ENCODE assay signal across 9 cellular contexts in the genomic region with DNA sequence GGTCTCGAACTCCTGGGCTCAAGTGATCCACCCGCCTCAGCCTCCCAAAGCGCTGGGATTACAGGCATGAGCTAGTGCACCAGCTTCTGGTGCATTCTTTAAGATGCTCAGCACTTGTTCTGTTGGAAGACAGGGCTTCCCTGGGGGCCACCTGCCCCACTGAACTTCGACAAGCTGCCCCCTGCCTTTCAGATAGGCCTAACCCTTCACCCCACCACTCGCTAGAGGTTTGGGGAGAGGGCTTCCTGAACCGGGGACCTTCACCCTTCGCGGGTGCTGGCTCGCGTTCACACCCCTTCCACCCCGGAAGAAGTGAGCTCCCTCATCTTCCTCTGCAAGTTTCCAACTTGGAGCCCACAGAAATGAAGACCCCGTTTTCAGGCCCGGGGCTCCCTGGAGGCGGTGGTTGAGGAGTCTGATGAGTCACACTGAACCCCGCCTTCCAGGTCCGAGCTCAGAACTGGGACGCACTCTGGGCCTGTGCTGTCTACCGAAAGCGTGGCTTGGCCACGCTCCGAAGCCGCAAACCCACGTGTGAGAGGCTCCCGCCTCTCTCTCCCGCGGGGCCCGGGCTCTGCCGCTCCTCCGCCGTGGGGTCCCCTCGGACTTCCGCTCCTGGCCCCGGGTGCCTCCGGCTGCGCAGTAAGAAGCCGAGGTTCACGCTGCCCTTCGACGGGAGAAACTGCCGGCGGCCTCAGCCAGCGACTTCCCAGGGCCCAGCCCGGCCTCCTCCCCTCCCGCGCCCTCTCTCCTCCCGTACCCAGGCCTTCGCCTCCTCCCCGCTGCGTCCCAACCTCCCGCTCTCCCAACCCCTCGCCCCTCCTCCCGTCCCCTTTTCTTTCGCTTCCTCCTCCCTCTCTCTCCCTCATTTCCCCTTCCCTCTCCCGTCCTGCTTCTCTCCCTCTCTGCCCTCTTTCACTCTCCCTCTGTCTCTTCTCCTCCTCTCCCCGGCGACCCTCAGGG. TPM values are rescaled to one million over a fixed set of nuclear protein-coding genes. Genes with fewer than 3 reads are reported as not detected.
DNase-seq lines count a peak whose midpoint lies in the region; ATAC-seq and TF ChIP-seq lines count a peak whose summit lies in the region.
"Had no signal": no experiment of that assay in that cellular context is flagged by ENCODE, and none has a peak within 500 bp of the region (broad histone marks: within the 10 kb centered on the region; RNA-seq: fewer than 3 reads in every experiment).

No MANE protein-coding gene starts in this region.

- ATAC-seq in lower lobe of right lung, result peak; percentile 92 to 97
- ATAC-seq in GM18858 (IDR thresholded peaks at IDR 0.05; ENCODE audit: unreplicated experiment), result no peak

- no peak overlapping the region for H3K27ac Mint-ChIP-seq in activated CD4-positive, alpha-beta memory T cell treated with anti-CD3 and anti-CD28 coated beads, Interleukin-2, amount 10 ng/mL, durations not matched to agents 7 days and 5 days

- peaks cover 4% of the 10 kb centered on the region for H3K4me1 Mint-ChIP-seq in activated CD4-positive, alpha-beta memory T cell treated with anti-CD3 and anti-CD28 coated beads, Interleukin-2, amount 10 ng/mL, durations not matched to agents 7 days and 5 days

- no peak for TF ChIP-seq CTCF in lower lobe of right lung (IDR thresholded peaks at IDR 0.05)

- 41 to 43% methylated on average over 56 of the region's 56 CpGs for WGBS in ectodermal cell, 2 experiments

- CTCF ChIA-PET in activated CD4-positive, alpha-beta memory T cell treated with anti-CD3 and anti-CD28 coated beads, Interleukin-2, amount 10 ng/mL, durations not matched to agents 7 days and 5 days (lab: Charles Lee), result no interaction called here

- 0 out of 2 replicates have a peak, but pooled peaks cover 2% of the 10 kb centered on the region for H3K27me3 ChIP-seq in H7 (ENCODE audit: control insufficient read depth, insufficient read depth, low read length)
- peaks cover 8% of the 10 kb centered on the region for H3K27me3 ChIP-seq in ectodermal cell (ENCODE audit: control insufficient read depth, insufficient read depth, low read length, poor library complexity, severe bottlenecking)
- H3K27me3 ChIP-seq in lower lobe of right lung (ENCODE audit: low read depth), result no peaks in the 10 kb centered on the region

- H3K27ac ChIP-seq in ectodermal cell (ENCODE audit: insufficient read depth, low read depth, low read length, poor library complexity, severe bottlenecking), result no peak overlapping the region
- H3K27ac ChIP-seq in lower lobe of right lung, result peak overlapping the region; percentile 90
- H3K27ac ChIP-seq: SK-N-MC had no signal

- intact Hi-C loops in lower lobe of right lung (cut with DNase I), result no loop called here

- H3K4me3 ChIP-seq in H7 (ENCODE audit: insufficient read depth, low read depth, low read length) (peak overlapping the region; percentile 42), ectodermal cell (ENCODE audit: insufficient read depth, low read depth, low read length) (peak overlapping the region; percentile 17), lower lobe of right lung (peak overlapping the region; percentile 63)
- H3K4me3 ChIP-seq: SK-N-MC had no signal

- H3K36me3 ChIP-seq in H7 (replicated peaks; ENCODE audit: control insufficient read depth, insufficient read depth, low read length) (no peaks in the 10 kb centered on the region), ectodermal cell (ENCODE audit: control insufficient read depth, insufficient read depth, low read length) (no peaks in the 10 kb centered on the region), lower lobe of right lung (no peaks in the 10 kb centered on the region)

- H3K9me3 ChIP-seq in ectodermal cell (ENCODE audit: control insufficient read depth, low read length) (no peaks in the 10 kb centered on the region), lower lobe of right lung (no peaks in the 10 kb centered on the region)

- peak; percentile 94 for DNase-seq in H7
- peak; percentile 28 for DNase-seq in activated CD4-positive, alpha-beta memory T cell treated with anti-CD3 and anti-CD28 coated beads, Interleukin-2, amount 10 ng/mL, durations not matched to agents 7 days and 5 days
- DNase-seq in lower lobe of right lung, result peak; percentile 78
- DNase-seq in stimulated activated CD8-positive, alpha-beta memory T cell treated with anti-CD3 and anti-CD28 coated beads, Interleukin-4, amount 100 ng/mL, for 48 hours, result peak; percentile 47
- no peak for DNase-seq in 8988T
- DNase-seq in NCI-H1092 (lab: John Stamatoyannopoulos, UW), result no peak

- peaks cover 23% of the 10 kb centered on the region for H3K27me3 Mint-ChIP-seq in activated CD4-positive, alpha-beta memory T cell treated with anti-CD3 and anti-CD28 coated beads, Interleukin-2, amount 10 ng/mL, durations not matched to agents 7 days and 5 days

- H3K9me3 Mint-ChIP-seq in activated CD4-positive, alpha-beta memory T cell treated with anti-CD3 and anti-CD28 coated beads, Interleukin-2, amount 10 ng/mL, durations not matched to agents 7 days and 5 days, result no peaks in the 10 kb centered on the region

- peak overlapping the region; percentile 32 for H3K4me3 Mint-ChIP-seq in activated CD4-positive, alpha-beta memory T cell treated with anti-CD3 and anti-CD28 coated beads, Interleukin-2, amount 10 ng/mL, durations not matched to agents 7 days and 5 days

- H3K4me1 ChIP-seq in ectodermal cell (ENCODE audit: control insufficient read depth, insufficient read depth, low read length) (peaks cover 14% of the 10 kb centered on the region), lower lobe of right lung (peaks cover 28% of the 10 kb centered on the region)

- POLR2A ChIA-PET in activated CD4-positive, alpha-beta memory T cell treated with anti-CD3 and anti-CD28 coated beads, Interleukin-2, amount 10 ng/mL, durations not matched to agents 7 days and 5 days (lab: Charles Lee), result interaction anchor here (0.6 to 1.2 kb wide), 2 partner anchors 8 to 48 kb away, joined by 3 to 4 read pairs; no protein-coding TSS in a partner anchor

- H3K36me3 Mint-ChIP-seq in activated CD4-positive, alpha-beta memory T cell treated with anti-CD3 and anti-CD28 coated beads, Interleukin-2, amount 10 ng/mL, durations not matched to agents 7 days and 5 days (ENCODE audit: low read depth), result no peaks in the 10 kb centered on the region

RNA-seq across cellular contexts. Expression of gene SP3, which starts 47.5 kb away (rescaled TPM):
- total RNA-seq in H7 (2014; rRNA removed; shearing (Covaris generic)), result 107 and 129 TPM in 2 replicates
- total RNA-seq in activated CD4-positive, alpha-beta memory T cell treated with anti-CD3 and anti-CD28 coated beads, Interleukin-2, amount 10 ng/mL, durations not matched to agents 7 days and 5 days, result 10 to 100 TPM; 94.9 to 96.9 TPM
- polyA plus RNA-seq in ectodermal cell (2013, experiment 1 of 4), result 111 TPM
- 107 TPM for polyA plus RNA-seq in ectodermal cell (2013, experiment 2 of 4)
- 89.4 TPM for polyA plus RNA-seq in ectodermal cell (2013, experiment 3 of 4)
- 94.7 TPM for polyA plus RNA-seq in ectodermal cell (2013, experiment 4 of 4)
- total RNA-seq in lower lobe of right lung, result 77.0 TPM

Comparison
In these comparisons a context has a peak if more than half of its experiments do, and no peak if none do; other contexts are left out.
1. DNase-seq: peak in H7 (single experiment), activated CD4-positive, alpha-beta memory T cell treated with anti-CD3 and anti-CD28 coated beads, Interleukin-2, amount 10 ng/mL, durations not matched to agents 7 days and 5 days (single experiment), lower lobe of right lung (single experiment) and stimulated activated CD8-positive, alpha-beta memory T cell treated with anti-CD3 and anti-CD28 coated beads, Interleukin-4, amount 100 ng/mL, for 48 hours (single experiment); none in 8988T (single experiment) and NCI-H1092 (single experiment).
2. Peak in every context shown above with its lines, with median percentiles within 50 percentile points of each other: H3K4me3 ChIP-seq.